In the genomic region with DNA sequence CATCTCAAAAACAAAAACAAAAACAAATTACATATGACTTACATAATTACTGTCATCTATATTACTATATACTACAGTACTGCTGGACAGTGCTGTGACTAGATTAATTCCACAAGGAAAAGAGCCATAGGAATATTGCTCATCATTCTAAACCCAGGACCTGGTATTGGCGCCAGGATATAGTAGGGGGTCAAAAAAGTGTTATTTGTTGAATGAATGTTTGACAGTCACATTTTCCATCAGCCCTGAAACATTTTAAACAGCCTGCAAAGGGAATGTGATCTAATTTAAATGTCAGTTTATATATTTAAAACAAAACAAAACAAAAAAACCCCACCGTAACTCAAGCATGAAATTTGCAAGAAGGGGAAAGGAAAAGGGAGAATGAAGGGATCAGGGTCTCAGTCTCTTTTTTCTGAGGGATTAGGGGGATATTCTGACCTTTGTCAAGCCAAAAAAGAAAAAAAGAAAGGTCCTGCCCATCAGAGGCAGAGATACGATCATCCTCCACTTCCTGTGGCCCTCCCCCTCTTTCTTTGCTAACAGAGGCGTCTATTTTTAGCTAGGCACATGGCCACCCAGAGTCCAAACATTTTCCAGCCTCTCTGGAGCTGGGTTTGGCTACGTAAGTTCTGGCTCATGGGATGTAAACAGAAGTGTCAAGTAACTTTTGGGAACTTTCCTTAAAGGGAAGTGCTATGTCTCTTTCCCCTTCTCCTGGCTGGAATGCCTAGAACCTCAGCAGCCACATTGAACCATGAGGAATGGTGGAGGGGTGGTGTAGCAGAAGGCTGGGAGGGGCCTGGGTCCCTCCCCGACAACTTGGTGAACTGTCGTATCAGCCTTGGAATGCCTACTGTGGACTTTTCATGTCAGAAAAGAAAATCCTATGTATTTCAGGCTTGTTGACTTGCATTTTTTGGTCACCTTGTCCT, we compare ENCODE assay signal across 8 cellular contexts. TPM values are rescaled to one million over a fixed set of nuclear protein-coding genes. Genes with fewer than 3 reads are reported as not detected.
DNase-seq lines count a peak whose midpoint lies in the region; ATAC-seq, FAIRE-seq and TF ChIP-seq lines count a peak whose summit lies in the region.

No MANE protein-coding gene starts in this region.

- TF ChIP-seq POLR2A in GM12891 (IDR thresholded peaks at IDR 0.05; ENCODE audit: low read depth, low read length) = no peak

- H3K4me3 Mint-ChIP-seq in mesothelial cell of epicardium = no peak overlapping the region

- H3K9me3 Mint-ChIP-seq in mesothelial cell of epicardium = no peaks in the 10 kb centered on the region

- POLR2A ChIA-PET in GM10248 (lab: Yijun Ruan, JAX) = no interaction called here

- DNase-seq in GM10248 (ENCODE audit: extremely low spot score) (peak; percentile 40), OCI-M1 (lab: John Stamatoyannopoulos, UW) (peak; percentile 75), mesothelial cell of epicardium (ENCODE audit: low spot score in 2 of 2, unreplicated experiment in 2 of 2) (no peak), GM12891 (ENCODE audit: insufficient read length, low spot score) (no peak)
- DNase-seq in effector CD4-positive, alpha-beta T cell = no peak

- H3K36me3 ChIP-seq in duodenal mucosa (ENCODE audit: control insufficient read depth in 1 of 2, insufficient read depth in 2 of 2, low read length in 2 of 2) = peaks cover 0 to 3% of the 10 kb centered on the region in 2 donors

- H3K4me1 Mint-ChIP-seq in mesothelial cell of epicardium = peaks cover 13% of the 10 kb centered on the region

- peak overlapping the region; percentile 47 for H3K27ac Mint-ChIP-seq in mesothelial cell of epicardium

- H3K27ac ChIP-seq in duodenal mucosa (ENCODE audit: low read depth, low read length) = peak overlapping the region; percentile 53

- CTCF ChIA-PET in GM10248 (lab: Yijun Ruan, JAX) = interaction anchor here (1.1 kb wide), 1 partner anchor 49 kb away, joined by 3 read pairs; no protein-coding TSS in a partner anchor

- no peak for ATAC-seq in HG02870 (IDR thresholded peaks at IDR 0.05; ENCODE audit: unreplicated experiment)
- ATAC-seq in GM18873 (IDR thresholded peaks at IDR 0.05; ENCODE audit: low FRiP score, unreplicated experiment) = no peak

- no peak overlapping the region for H3K9ac ChIP-seq in duodenal mucosa (ENCODE audit: low read depth in 1 of 2, low read length in 2 of 2)

- no peaks in the 10 kb centered on the region for H3K27me3 ChIP-seq in duodenal mucosa (ENCODE audit: control insufficient read depth in 1 of 2, insufficient read depth in 2 of 2, low read length in 2 of 2)

- FAIRE-seq in GM12891 (lab: Jason Lieb, UNC) = no peak

- no peaks in the 10 kb centered on the region for H3K27me3 Mint-ChIP-seq in mesothelial cell of epicardium (ENCODE audit: low read depth)

- no peaks in the 10 kb centered on the region for H3K9me3 ChIP-seq in duodenal mucosa (ENCODE audit: control insufficient read depth in 1 of 2, low read length in 2 of 2)

- H3K36me3 Mint-ChIP-seq in mesothelial cell of epicardium = peaks cover 1% of the 10 kb centered on the region

- peaks cover 0 to 4% of the 10 kb centered on the region in 2 donors for H3K4me1 ChIP-seq in duodenal mucosa (ENCODE audit: control insufficient read depth in 1 of 2, insufficient read depth in 2 of 2, low read length in 2 of 2)

- H3K4me3 ChIP-seq in duodenal mucosa (ENCODE audit: low read depth in 1 of 2, low read length in 2 of 2) = no peak overlapping the region

- TF ChIP-seq CTCF in GM10248 (IDR thresholded peaks at IDR 0.05; ENCODE audit: control extremely low read depth, extremely low read depth, low read depth, missing control alignments) (no peak), mesothelial cell of epicardium (IDR thresholded peaks at IDR 0.05; ENCODE audit: unreplicated experiment) (no peak)

TF ChIP-seq in GM12891, 5 proteins besides CTCF, POLR2A, EP300 and RAD21:
- TF ChIP-seq SPI1 (IDR thresholded peaks at IDR 0.05; ENCODE audit: low read depth, low read length) = no peak
- TF ChIP-seq PAX5 (IDR thresholded peaks at IDR 0.05; ENCODE audit: insufficient read depth, low read length, severe bottlenecking) = no peak
- TF ChIP-seq POU2F2 (IDR thresholded peaks at IDR 0.05; ENCODE audit: low read depth, low read length) = no peak
- TF ChIP-seq POLR2AphosphoS5 (IDR thresholded peaks at IDR 0.05; ENCODE audit: low read depth, low read length) = no peak
- TF ChIP-seq TAF1 (IDR thresholded peaks at IDR 0.05; ENCODE audit: low read depth, low read length) = no peak

RNA-seq across cellular contexts. Expression of a gene that starts 44.6 kb away (rescaled TPM):
- 79.8 to 82.2 TPM (median 80.2 TPM) in 3 replicates for total RNA-seq in mesothelial cell of epicardium
- polyA plus RNA-seq in GM12891 (2012; ENCODE audit: low read depth, missing spikeins) = 1.7 TPM

RNA-seq across cellular contexts. Expression of a gene that starts 58.2 kb away (rescaled TPM):
- 23.7 to 24.5 TPM (median 23.9 TPM) in 3 replicates for total RNA-seq in mesothelial cell of epicardium
- polyA plus RNA-seq in GM12891 (2012; ENCODE audit: low read depth, missing spikeins) = 6.3 TPM

Comparison
In these comparisons a context has a peak if more than half of its experiments do, and no peak if none do; other contexts are left out.
1. DNase-seq: peak in GM10248 (single experiment) and OCI-M1 (single experiment); none in mesothelial cell of epicardium (0 of 2), effector CD4-positive, alpha-beta T cell (single experiment) and GM12891 (single experiment).